8 cellular contexts compared by ENCODE assay signal in genomic region chr14:92460916-92461579, GRCh38. TPM values are rescaled to one million over a fixed set of nuclear protein-coding genes. Genes with fewer than 3 reads are reported as not detected.
DNase-seq lines count a peak whose midpoint lies in the region; ATAC-seq and TF ChIP-seq lines count a peak whose summit lies in the region.

No MANE protein-coding gene starts in this region.

- H3K36me3 ChIP-seq in neutrophil (no peaks in the 10 kb centered on the region), BE2C (no peaks in the 10 kb centered on the region), hepatocyte (replicated peaks; ENCODE audit: insufficient read depth, low read depth) (no peaks in the 10 kb centered on the region)

- H3K9me3 ChIP-seq in neutrophil = no peaks in the 10 kb centered on the region
- H3K9me3 ChIP-seq in BE2C = no peaks in the 10 kb centered on the region
- H3K9me3 ChIP-seq in hepatocyte (ENCODE audit: low read depth) = no peaks in the 10 kb centered on the region

- H3K79me2 ChIP-seq in hepatocyte = no peaks in the 10 kb centered on the region

- TF ChIP-seq CTCF in GM12865 (IDR thresholded peaks at IDR 0.05; ENCODE audit: insufficient read depth, low read depth, low read length, missing control alignments) = no peak
- peak; percentile 23 for TF ChIP-seq CTCF in neutrophil (IDR thresholded peaks at IDR 0.05)
- TF ChIP-seq CTCF in BE2C (IDR thresholded peaks at IDR 0.05; ENCODE audit: low read depth, low read length) = no peak
- TF ChIP-seq CTCF in hepatocyte (IDR thresholded peaks at IDR 0.05; ENCODE audit: poor library complexity) = no peak

- no peaks in the 10 kb centered on the region for H3K9me2 ChIP-seq in hepatocyte (replicated peaks; ENCODE audit: insufficient read depth)

- ATAC-seq in HG02678 (IDR thresholded peaks at IDR 0.05; ENCODE audit: unreplicated experiment) = peak; percentile 76

- H3K4me1 ChIP-seq in neutrophil (ENCODE audit: control insufficient read depth in 1 of 2, insufficient read depth in 1 of 2, low read depth in 1 of 2, low read length in 1 of 2) (peaks cover 57 to 67% of the 10 kb centered on the region in 2 experiments), BE2C (no peaks in the 10 kb centered on the region), hepatocyte (ENCODE audit: insufficient read depth) (no peaks in the 10 kb centered on the region)

- peak overlapping the region; percentile 76 for H3K27ac ChIP-seq in neutrophil
- H3K27ac ChIP-seq in hepatocyte = no peak overlapping the region

- WGBS in hepatocyte (ENCODE audit: low lambda C conversion rate, missing lambda C conversion rate) = 79% methylated on average over 18 of the region's 19 CpGs

- no peak overlapping the region for H2AFZ ChIP-seq in hepatocyte

- no peak overlapping the region for H3K4me2 ChIP-seq in hepatocyte

- DNase-seq in GM12865 (ENCODE audit: low read depth) (peak; percentile 85), astrocyte of the hippocampus (ENCODE audit: low read depth, low spot score) (peak; percentile 19), BE2C (no peak), hepatocyte (ENCODE audit: low spot score) (no peak), nucleus accumbens (lab: John Stamatoyannopoulos, UW) (no peak), NCI-H2081 (lab: John Stamatoyannopoulos, UW) (no peak)

- H3K4me3 ChIP-seq in GM12865 (ENCODE audit: low read depth, low read length) = no peak overlapping the region
- peak overlapping the region; percentile 55 to 72 for H3K4me3 ChIP-seq in neutrophil (ENCODE audit: low read depth in 1 of 2, low read length in 1 of 2)
- no peak overlapping the region for H3K4me3 ChIP-seq in BE2C (ENCODE audit: low read depth, low read length)
- H3K4me3 ChIP-seq in hepatocyte = no peak overlapping the region

- no peaks in the 10 kb centered on the region for H4K20me1 ChIP-seq in hepatocyte (ENCODE audit: insufficient read depth, poor library complexity, severe bottlenecking)

- H3K27me3 ChIP-seq in neutrophil (no peaks in the 10 kb centered on the region), BE2C (peaks cover 8% of the 10 kb centered on the region), hepatocyte (no peaks in the 10 kb centered on the region)

RNA-seq across cellular contexts. Expression of gene RIN3, which starts 52.5 kb away (rescaled TPM):
- polyA plus RNA-seq in BE2C (2012; ENCODE audit: insufficient read depth, insufficient read length, low read depth) = not detected
- 4.2 and 4.7 TPM in 2 replicates for total RNA-seq in hepatocyte
- polyA plus RNA-seq in hepatocyte = 8.6 and 11.8 TPM in 2 replicates

Comparison
In these comparisons a context has a peak if more than half of its experiments do, and no peak if none do; other contexts are left out.
1. DNase-seq: peak in GM12865 (single experiment) and astrocyte of the hippocampus (single experiment); none in BE2C (single experiment), hepatocyte (single experiment), nucleus accumbens (0 of 56) and NCI-H2081 (0 of 2).
2. H3K4me3 ChIP-seq: peak in neutrophil (2 of 2); none in GM12865 (single experiment), BE2C (single experiment) and hepatocyte (single experiment).